11 cellular contexts compared by ENCODE assay signal in genomic region chr16:15518412-15519351, GRCh38.
DNase-seq lines count a peak whose midpoint lies in the region; ATAC-seq and TF ChIP-seq lines count a peak whose summit lies in the region.
"Had no signal": no experiment of that assay in that cellular context is flagged by ENCODE, and none has a peak within 500 bp of the region (broad histone marks: within the 10 kb centered on the region; RNA-seq: fewer than 3 reads in every experiment).

No MANE protein-coding gene starts in this region.

- no peak for TF ChIP-seq CTCF in AG04450 (IDR thresholded peaks at IDR 0.05; ENCODE audit: low read depth, low read length)
- no peak for TF ChIP-seq CTCF in fibroblast of villous mesenchyme (IDR thresholded peaks at IDR 0.05; ENCODE audit: insufficient read depth, low read depth, low read length)
- TF ChIP-seq CTCF in neural crest cell (conservative IDR thresholded peaks at IDR 0.05) = no peak

- no peaks in the 10 kb centered on the region for H3K9me3 Mint-ChIP-seq in neural crest cell
- H3K9me3 Mint-ChIP-seq: activated naive CD8-positive, alpha-beta T cell treated with anti-CD3 and anti-CD28 coated beads, Interleukin-2, amount 10 ng/mL, durations not matched to agents 7 days and 5 days had no signal

- no peaks in the 10 kb centered on the region for H3K27me3 Mint-ChIP-seq in neural crest cell (ENCODE audit: low read depth)
- H3K27me3 Mint-ChIP-seq: activated naive CD8-positive, alpha-beta T cell treated with anti-CD3 and anti-CD28 coated beads, Interleukin-2, amount 10 ng/mL, durations not matched to agents 7 days and 5 days; B cell had no signal

- no peaks in the 10 kb centered on the region for H3K9me3 ChIP-seq in AG04450 (ENCODE audit: control insufficient read depth, insufficient read depth, low read length)

- CTCF ChIA-PET in AG04450 (lab: Charles Lee) = no interaction called here

- H3K27ac ChIP-seq in AG04450 (ENCODE audit: low read depth, low read length) = peak overlapping the region; percentile 21

- ATAC-seq in GM18868 (IDR thresholded peaks at IDR 0.05; ENCODE audit: unreplicated experiment) = no peak

- H3K27ac Mint-ChIP-seq in neural crest cell (ENCODE audit: unreplicated experiment) = peak overlapping the region; percentile 20
- H3K27ac Mint-ChIP-seq: activated naive CD8-positive, alpha-beta T cell treated with anti-CD3 and anti-CD28 coated beads, Interleukin-2, amount 10 ng/mL, durations not matched to agents 7 days and 5 days; B cell had no signal

- H3K4me1 Mint-ChIP-seq in neural crest cell = peaks cover 5% of the 10 kb centered on the region

- POLR2A ChIA-PET in AG04450 (lab: Yijun Ruan, JAX) = no interaction called here

- H3K4me3 ChIP-seq in AG04450 (ENCODE audit: low read depth, low read length) (no peak overlapping the region), fibroblast of villous mesenchyme (ENCODE audit: low read depth, low read length) (no peak overlapping the region)

- peaks cover 3% of the 10 kb centered on the region for H3K36me3 Mint-ChIP-seq in neural crest cell (ENCODE audit: low read depth)
- H3K36me3 Mint-ChIP-seq: activated naive CD8-positive, alpha-beta T cell treated with anti-CD3 and anti-CD28 coated beads, Interleukin-2, amount 10 ng/mL, durations not matched to agents 7 days and 5 days had no signal

- DNase-seq in AG04450 (ENCODE audit: low read depth, low spot score) (peak; percentile 27), RPMI7951 (ENCODE audit: low read depth) (peak; percentile 27), fibroblast of villous mesenchyme (ENCODE audit: low read depth) (peak; percentile 48), neural crest cell (ENCODE audit: low read depth, low spot score) (no peak)
- DNase-seq in stimulated activated CD4-positive, alpha-beta T cell treated with anti-CD3 and anti-CD28 coated beads, Interleukin-15, amount 100 ng/mL, for 24 hours = no peak
- DNase-seq in effector CD4-positive, alpha-beta T cell = no peak
- no peak for DNase-seq in activated effector memory CD4-positive, alpha-beta T cell treated with Interleukin-2 at 50 U/mL for 16 hours
- DNase-seq: activated CD4-positive, CD25-positive, alpha-beta regulatory T cell; activated naive CD8-positive, alpha-beta T cell treated with anti-CD3 and anti-CD28 coated beads, Interleukin-2, amount 10 ng/mL, durations not matched to agents 7 days and 5 days had no signal

- H3K27me3 ChIP-seq in AG04450 (ENCODE audit: control insufficient read depth, insufficient read depth, low read length) = no peaks in the 10 kb centered on the region

- no peak overlapping the region for H3K4me3 Mint-ChIP-seq in neural crest cell
- H3K4me3 Mint-ChIP-seq: activated naive CD8-positive, alpha-beta T cell treated with anti-CD3 and anti-CD28 coated beads, Interleukin-2, amount 10 ng/mL, durations not matched to agents 7 days and 5 days; B cell had no signal

Comparison
In these comparisons a context has a peak if more than half of its experiments do, and no peak if none do; other contexts are left out.
1. DNase-seq: peak in AG04450 (single experiment), RPMI7951 (single experiment) and fibroblast of villous mesenchyme (single experiment); none in neural crest cell (single experiment), stimulated activated CD4-positive, alpha-beta T cell treated with anti-CD3 and anti-CD28 coated beads, Interleukin-15, amount 100 ng/mL, for 24 hours (single experiment), effector CD4-positive, alpha-beta T cell (single experiment) and activated effector memory CD4-positive, alpha-beta T cell treated with Interleukin-2 at 50 U/mL for 16 hours (single experiment).